ENCODE assay signal across 2 cellular contexts in genomic region chr7:77833136-77833535, GRCh38.
TF ChIP-seq lines count a peak whose summit lies in the region.

No MANE protein-coding gene starts in this region.

TF ChIP-seq in A549, 52 proteins besides CTCF, POLR2A, EP300 and RAD21:
- TF ChIP-seq RFX5 (IDR thresholded peaks at IDR 0.05) (no peak), HOXA7 (CRISPR knock-in tag; IDR thresholded peaks at IDR 0.05) (no peak), PHF8 (IDR thresholded peaks at IDR 0.05; ENCODE audit: borderline replicate concordance, low read depth) (no peak), REST (IDR thresholded peaks at IDR 0.05) (no peak), SMC3 (IDR thresholded peaks at IDR 0.05) (no peak), FOXS1 (CRISPR knock-in tag; IDR thresholded peaks at IDR 0.05) (no peak), CBX8 (IDR thresholded peaks at IDR 0.05) (no peak), NPAS2 (CRISPR knock-in tag; IDR thresholded peaks at IDR 0.05; ENCODE audit: borderline replicate concordance) (no peak), MYC (IDR thresholded peaks at IDR 0.05; ENCODE audit: borderline replicate concordance, low read length) (no peak), E2F6 (IDR thresholded peaks at IDR 0.05; ENCODE audit: borderline replicate concordance, low read depth) (no peak), HOXB5 (CRISPR knock-in tag; IDR thresholded peaks at IDR 0.05) (no peak), CEBPB (IDR thresholded peaks at IDR 0.05) (no peak), CBX2 (IDR thresholded peaks at IDR 0.05; ENCODE audit: borderline replicate concordance, low read depth) (no peak), GATA3 (IDR thresholded peaks at IDR 0.05; ENCODE audit: borderline replicate concordance) (no peak), HEYL (CRISPR knock-in tag; IDR thresholded peaks at IDR 0.05) (no peak), NR3C1 (IDR thresholded peaks at IDR 0.05) (no peak)
- TF ChIP-seq, protein P1, sequence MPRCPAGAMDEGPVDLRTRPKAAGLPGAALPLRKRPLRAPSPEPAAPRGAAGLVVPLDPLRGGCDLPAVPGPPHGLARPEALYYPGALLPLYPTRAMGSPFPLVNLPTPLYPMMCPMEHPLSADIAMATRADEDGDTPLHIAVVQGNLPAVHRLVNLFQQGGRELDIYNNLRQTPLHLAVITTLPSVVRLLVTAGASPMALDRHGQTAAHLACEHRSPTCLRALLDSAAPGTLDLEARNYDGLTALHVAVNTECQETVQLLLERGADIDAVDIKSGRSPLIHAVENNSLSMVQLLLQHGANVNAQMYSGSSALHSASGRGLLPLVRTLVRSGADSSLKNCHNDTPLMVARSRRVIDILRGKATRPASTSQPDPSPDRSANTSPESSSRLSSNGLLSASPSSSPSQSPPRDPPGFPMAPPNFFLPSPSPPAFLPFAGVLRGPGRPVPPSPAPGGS (IDR thresholded peaks at IDR 0.05) = no peak

TF ChIP-seq in WTC11, 78 proteins besides CTCF, POLR2A, EP300 and RAD21:
- TF ChIP-seq SMAD4 (CRISPR knock-in tag; IDR thresholded peaks at IDR 0.05) (no peak), JAZF1 (CRISPR knock-in tag; IDR thresholded peaks at IDR 0.05) (no peak), ATF1 (CRISPR knock-in tag; IDR thresholded peaks at IDR 0.05) (no peak), TP53 (CRISPR knock-in tag; IDR thresholded peaks at IDR 0.05) (no peak), STAT6 (CRISPR knock-in tag; conservative IDR thresholded peaks at IDR 0.05; ENCODE audit: low read depth) (no peak), ETV6 (CRISPR knock-in tag; IDR thresholded peaks at IDR 0.05) (no peak), NR2C2 (CRISPR knock-in tag; IDR thresholded peaks at IDR 0.05) (no peak), ZNF317 (CRISPR knock-in tag; IDR thresholded peaks at IDR 0.05; ENCODE audit: borderline replicate concordance, low read depth) (no peak), ZNF396 (CRISPR knock-in tag; IDR thresholded peaks at IDR 0.05; ENCODE audit: borderline replicate concordance) (no peak)
- TF ChIP-seq, protein P2, sequence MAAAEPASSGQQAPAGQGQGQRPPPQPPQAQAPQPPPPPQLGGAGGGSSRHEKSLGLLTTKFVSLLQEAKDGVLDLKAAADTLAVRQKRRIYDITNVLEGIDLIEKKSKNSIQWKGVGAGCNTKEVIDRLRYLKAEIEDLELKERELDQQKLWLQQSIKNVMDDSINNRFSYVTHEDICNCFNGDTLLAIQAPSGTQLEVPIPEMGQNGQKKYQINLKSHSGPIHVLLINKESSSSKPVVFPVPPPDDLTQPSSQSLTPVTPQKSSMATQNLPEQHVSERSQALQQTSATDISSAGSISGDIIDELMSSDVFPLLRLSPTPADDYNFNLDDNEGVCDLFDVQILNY (CRISPR knock-in tag; IDR thresholded peaks at IDR 0.05) = no peak
